ENCODE assay signal across 10 cellular contexts in genomic region chr16:17273142-17273561, GRCh38.
DNase-seq lines count a peak whose midpoint lies in the region; ATAC-seq and TF ChIP-seq lines count a peak whose summit lies in the region.
"Had no signal": no experiment of that assay in that cellular context is flagged by ENCODE, and none has a peak within 500 bp of the region (broad histone marks: within the 10 kb centered on the region; RNA-seq: fewer than 3 reads in every experiment).

No MANE protein-coding gene starts in this region.

- H2AFZ ChIP-seq in SK-N-SH (ENCODE audit: low read depth): no peak overlapping the region

- H3K9me3 ChIP-seq in SK-N-SH: no peaks in the 10 kb centered on the region
- H3K9me3 ChIP-seq: uterus had no signal

- H3K9ac ChIP-seq in SK-N-SH: no peak overlapping the region

- POLR2A ChIA-PET in SK-N-SH (lab: Yijun Ruan, JAX): no interaction called here

- peaks cover 0 to 41% of the 10 kb centered on the region in 2 experiments; a peak in 1 of 4 replicates for H3K4me1 ChIP-seq in SK-N-SH (ENCODE audit: control insufficient read depth in 1 of 2, insufficient read depth in 2 of 2, low read depth in 1 of 2, low read length in 1 of 2)
- H3K4me1 ChIP-seq: uterus had no signal

- no peaks in the 10 kb centered on the region for H3K27me3 ChIP-seq in SK-N-SH (ENCODE audit: insufficient read depth)
- H3K27me3 ChIP-seq: uterus had no signal

- no peak for TF ChIP-seq RAD21 in SK-N-SH (IDR thresholded peaks at IDR 0.05; ENCODE audit: low read length)

- H3K4me3 ChIP-seq in SK-N-SH (ENCODE audit: low read depth in 2 of 2, low read length in 1 of 2): no peak overlapping the region
- H3K4me3 ChIP-seq: uterus had no signal

- peaks cover 99% of the 10 kb centered on the region for H4K20me1 ChIP-seq in SK-N-SH (ENCODE audit: insufficient read depth)

- H3K4me2 ChIP-seq in SK-N-SH: no peak overlapping the region

- TF ChIP-seq CTCF in GM10266 (IDR thresholded peaks at IDR 0.05; ENCODE audit: control insufficient read depth, insufficient read depth, low read depth, missing control alignments) (no peak), SK-N-SH (IDR thresholded peaks at IDR 0.05) (no peak)

- no peaks in the 10 kb centered on the region for H3K36me3 ChIP-seq in SK-N-SH (replicated peaks in 1 of 2; ENCODE audit: control insufficient read depth in 1 of 2, insufficient read depth in 2 of 2, low read length in 1 of 2)
- H3K36me3 ChIP-seq: uterus had no signal

- CTCF ChIA-PET in SK-N-SH (lab: Yijun Ruan, JAX): no interaction called here

- H3K79me2 ChIP-seq in SK-N-SH (ENCODE audit: insufficient read depth): peaks cover 97% of the 10 kb centered on the region

- WGBS in SK-N-SH (ENCODE audit: low lambda C conversion rate): 49% methylated on average over 4 of the region's 4 CpGs

- DNase-seq in GM10266 (ENCODE audit: extremely low spot score): peak; percentile 54
- DNase-seq in SK-N-SH: no peak
- peak; percentile 75 for DNase-seq in epithelial cell of prostate (ENCODE audit: low read depth, low spot score)
- peak; percentile 12 for DNase-seq in stimulated activated CD4-positive, alpha-beta T cell treated with anti-CD3 and anti-CD28 coated beads, Interleukin-2, amount 100 ng/mL, for 4 hours (ENCODE audit: low read depth)
- DNase-seq in cerebellum (ENCODE audit: low spot score): no peak
- DNase-seq in GDM1 (lab: John Stamatoyannopoulos, UW): no peak

- no peak for TF ChIP-seq EP300 in SK-N-SH (IDR thresholded peaks at IDR 0.05; ENCODE audit: borderline replicate concordance in 1 of 2, low read depth in 1 of 2, low read length in 1 of 2)

- ATAC-seq in HG02970 (IDR thresholded peaks at IDR 0.05; ENCODE audit: low FRiP score, unreplicated experiment): no peak
- ATAC-seq in GM19023 (IDR thresholded peaks at IDR 0.05; ENCODE audit: unreplicated experiment): no peak

- no peaks in the 10 kb centered on the region for H3K9me2 ChIP-seq in SK-N-SH

- peak overlapping the region; percentile 38 to 51; a peak in 2 of 4 replicates for H3K27ac ChIP-seq in SK-N-SH (ENCODE audit: low read depth in 2 of 2, low read length in 1 of 2)
- H3K27ac ChIP-seq in epithelial cell of prostate: peak overlapping the region; percentile 79
- H3K27ac ChIP-seq: uterus, VCaP had no signal

- no peaks in the 10 kb centered on the region for H3F3A ChIP-seq in SK-N-SH (replicated peaks; ENCODE audit: insufficient read depth)

TF ChIP-seq in SK-N-SH, 30 proteins besides CTCF, POLR2A, EP300 and RAD21:
- peak; percentile 65 for TF ChIP-seq TCF12 (IDR thresholded peaks at IDR 0.05)
- peak; percentile 89 for TF ChIP-seq FOSL2 (IDR thresholded peaks at IDR 0.05; ENCODE audit: borderline replicate concordance, low read depth)
- TF ChIP-seq TEAD4 (IDR thresholded peaks at IDR 0.05; ENCODE audit: borderline replicate concordance, insufficient read depth): no peak
- TF ChIP-seq NFIC (IDR thresholded peaks at IDR 0.05; ENCODE audit: borderline replicate concordance): no peak
- TF ChIP-seq GATA2 (CRISPR knock-in tag; IDR thresholded peaks at IDR 0.05): no peak
- peak; percentile 74 for TF ChIP-seq JUND (IDR thresholded peaks at IDR 0.05)
- TF ChIP-seq, protein P1, sequence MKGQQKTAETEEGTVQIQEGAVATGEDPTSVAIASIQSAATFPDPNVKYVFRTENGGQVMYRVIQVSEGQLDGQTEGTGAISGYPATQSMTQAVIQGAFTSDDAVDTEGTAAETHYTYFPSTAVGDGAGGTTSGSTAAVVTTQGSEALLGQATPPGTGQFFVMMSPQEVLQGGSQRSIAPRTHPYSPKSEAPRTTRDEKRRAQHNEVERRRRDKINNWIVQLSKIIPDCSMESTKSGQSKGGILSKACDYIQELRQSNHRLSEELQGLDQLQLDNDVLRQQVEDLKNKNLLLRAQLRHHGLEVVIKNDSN (IDR thresholded peaks at IDR 0.05; ENCODE audit: borderline replicate concordance, low read depth): no peak
- TF ChIP-seq PBX3 (IDR thresholded peaks at IDR 0.05): no peak
- no peak for TF ChIP-seq SMC3 (IDR thresholded peaks at IDR 0.05; ENCODE audit: low read depth, low read length)
- TF ChIP-seq, protein P2, sequence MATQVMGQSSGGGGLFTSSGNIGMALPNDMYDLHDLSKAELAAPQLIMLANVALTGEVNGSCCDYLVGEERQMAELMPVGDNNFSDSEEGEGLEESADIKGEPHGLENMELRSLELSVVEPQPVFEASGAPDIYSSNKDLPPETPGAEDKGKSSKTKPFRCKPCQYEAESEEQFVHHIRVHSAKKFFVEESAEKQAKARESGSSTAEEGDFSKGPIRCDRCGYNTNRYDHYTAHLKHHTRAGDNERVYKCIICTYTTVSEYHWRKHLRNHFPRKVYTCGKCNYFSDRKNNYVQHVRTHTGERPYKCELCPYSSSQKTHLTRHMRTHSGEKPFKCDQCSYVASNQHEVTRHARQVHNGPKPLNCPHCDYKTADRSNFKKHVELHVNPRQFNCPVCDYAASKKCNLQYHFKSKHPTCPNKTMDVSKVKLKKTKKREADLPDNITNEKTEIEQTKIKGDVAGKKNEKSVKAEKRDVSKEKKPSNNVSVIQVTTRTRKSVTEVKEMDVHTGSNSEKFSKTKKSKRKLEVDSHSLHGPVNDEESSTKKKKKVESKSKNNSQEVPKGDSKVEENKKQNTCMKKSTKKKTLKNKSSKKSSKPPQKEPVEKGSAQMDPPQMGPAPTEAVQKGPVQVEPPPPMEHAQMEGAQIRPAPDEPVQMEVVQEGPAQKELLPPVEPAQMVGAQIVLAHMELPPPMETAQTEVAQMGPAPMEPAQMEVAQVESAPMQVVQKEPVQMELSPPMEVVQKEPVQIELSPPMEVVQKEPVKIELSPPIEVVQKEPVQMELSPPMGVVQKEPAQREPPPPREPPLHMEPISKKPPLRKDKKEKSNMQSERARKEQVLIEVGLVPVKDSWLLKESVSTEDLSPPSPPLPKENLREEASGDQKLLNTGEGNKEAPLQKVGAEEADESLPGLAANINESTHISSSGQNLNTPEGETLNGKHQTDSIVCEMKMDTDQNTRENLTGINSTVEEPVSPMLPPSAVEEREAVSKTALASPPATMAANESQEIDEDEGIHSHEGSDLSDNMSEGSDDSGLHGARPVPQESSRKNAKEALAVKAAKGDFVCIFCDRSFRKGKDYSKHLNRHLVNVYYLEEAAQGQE (IDR thresholded peaks at IDR 0.05; ENCODE audit: low read depth, low read length): no peak
- no peak for TF ChIP-seq FOXJ3 (CRISPR knock-in tag; IDR thresholded peaks at IDR 0.05)
- TF ChIP-seq, protein P3, sequence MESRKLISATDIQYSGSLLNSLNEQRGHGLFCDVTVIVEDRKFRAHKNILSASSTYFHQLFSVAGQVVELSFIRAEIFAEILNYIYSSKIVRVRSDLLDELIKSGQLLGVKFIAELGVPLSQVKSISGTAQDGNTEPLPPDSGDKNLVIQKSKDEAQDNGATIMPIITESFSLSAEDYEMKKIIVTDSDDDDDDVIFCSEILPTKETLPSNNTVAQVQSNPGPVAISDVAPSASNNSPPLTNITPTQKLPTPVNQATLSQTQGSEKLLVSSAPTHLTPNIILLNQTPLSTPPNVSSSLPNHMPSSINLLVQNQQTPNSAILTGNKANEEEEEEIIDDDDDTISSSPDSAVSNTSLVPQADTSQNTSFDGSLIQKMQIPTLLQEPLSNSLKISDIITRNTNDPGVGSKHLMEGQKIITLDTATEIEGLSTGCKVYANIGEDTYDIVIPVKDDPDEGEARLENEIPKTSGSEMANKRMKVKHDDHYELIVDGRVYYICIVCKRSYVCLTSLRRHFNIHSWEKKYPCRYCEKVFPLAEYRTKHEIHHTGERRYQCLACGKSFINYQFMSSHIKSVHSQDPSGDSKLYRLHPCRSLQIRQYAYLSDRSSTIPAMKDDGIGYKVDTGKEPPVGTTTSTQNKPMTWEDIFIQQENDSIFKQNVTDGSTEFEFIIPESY (IDR thresholded peaks at IDR 0.05; ENCODE audit: borderline replicate concordance, low read depth): no peak
- TF ChIP-seq ELF1 (IDR thresholded peaks at IDR 0.05): no peak
- no peak for TF ChIP-seq IRF3 (IDR thresholded peaks at IDR 0.05; ENCODE audit: low read depth, low read length)
- TF ChIP-seq MXI1 (IDR thresholded peaks at IDR 0.05; ENCODE audit: low read depth, low read length): no peak
- no peak for TF ChIP-seq POLR2AphosphoS5 (IDR thresholded peaks at IDR 0.05; ENCODE audit: low read depth, low read length)
- TF ChIP-seq MEF2A (IDR thresholded peaks at IDR 0.05; ENCODE audit: borderline replicate concordance, low read depth): no peak
- TF ChIP-seq CHD2 (IDR thresholded peaks at IDR 0.05; ENCODE audit: low read length, partially characterized antibody): no peak
- no peak for TF ChIP-seq GABPA (IDR thresholded peaks at IDR 0.05; ENCODE audit: low read depth)
- no peak for TF ChIP-seq NRF1 (IDR thresholded peaks at IDR 0.05; ENCODE audit: low read depth, low read length)
- TF ChIP-seq USF2 (IDR thresholded peaks at IDR 0.05; ENCODE audit: borderline replicate concordance, low read depth, low read length): no peak

Comparison
In these comparisons a context has a peak if more than half of its experiments do, and no peak if none do; other contexts are left out.
1. DNase-seq: peak in GM10266 (single experiment), epithelial cell of prostate (single experiment) and stimulated activated CD4-positive, alpha-beta T cell treated with anti-CD3 and anti-CD28 coated beads, Interleukin-2, amount 100 ng/mL, for 4 hours (single experiment); none in SK-N-SH (single experiment), cerebellum (single experiment) and GDM1 (single experiment).